Comparison of ENCODE assay signal across 14 cellular contexts in the genomic region with DNA sequence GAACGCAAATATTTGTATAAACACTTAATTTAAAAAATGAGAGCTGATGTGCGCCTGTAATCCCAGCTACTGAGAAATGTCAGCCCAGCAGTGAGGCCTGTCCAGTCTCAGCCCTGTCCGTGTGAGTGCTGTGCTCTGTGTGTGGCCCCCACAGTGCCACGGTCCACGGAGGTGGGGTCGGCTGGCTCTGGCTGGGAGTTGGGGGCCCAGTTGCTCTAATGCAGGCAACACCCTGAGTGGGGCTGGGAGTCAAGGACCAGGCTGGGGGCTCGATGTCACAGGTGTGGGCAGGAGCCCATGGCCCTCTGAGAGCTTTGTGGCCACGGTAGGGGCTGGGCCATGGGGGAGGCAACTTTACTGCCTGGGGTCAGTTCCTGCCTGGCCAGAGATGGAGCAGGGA. TPM values are rescaled to one million over a fixed set of nuclear protein-coding genes. Genes with fewer than 3 reads are reported as not detected.
A peak's percentile ranks its signal among the peaks of the same experiment; 100 is the strongest.
DNase-seq lines count a peak whose midpoint lies in the region; ATAC-seq, FAIRE-seq and TF ChIP-seq lines count a peak whose summit lies in the region.
"Had no signal": no experiment of that assay in that cellular context is flagged by ENCODE, and none has a peak within 500 bp of the region (broad histone marks: within the 10 kb centered on the region; RNA-seq: fewer than 3 reads in every experiment).

No MANE protein-coding gene starts in this region.

- H3K27ac Mint-ChIP-seq in CD8-positive, alpha-beta T cell: no peak overlapping the region

- no peak for TF ChIP-seq POLR2A in adrenal gland (IDR thresholded peaks at IDR 0.05)
- TF ChIP-seq POLR2A in H1 (IDR thresholded peaks at IDR 0.05; ENCODE audit: control extremely low read depth in 1 of 2, low read depth in 2 of 2, low read length in 2 of 2): no peak

- FAIRE-seq in H1 (lab: Jason Lieb, UNC): no peak
- FAIRE-seq: A549, GM19239 had no signal

- H4K8ac ChIP-seq in H1 (ENCODE audit: extremely low read depth, insufficient read depth, low read length): peak overlapping the region; percentile 25; the same call in 1 of the 2 replicates

- no peaks in the 10 kb centered on the region for H3K27me3 Mint-ChIP-seq in CD8-positive, alpha-beta T cell (ENCODE audit: low read depth)

- TF ChIP-seq RAD21 in H1 (IDR thresholded peaks at IDR 0.05 in 1 of 2, conservative IDR thresholded peaks at IDR 0.05 in 1 of 2; ENCODE audit: low read depth in 2 of 2, low read length in 2 of 2): no peak

- H3K4me1 ChIP-seq in right cardiac atrium (ENCODE audit: control insufficient read depth, insufficient read depth, low read length) (peaks cover 5% of the 10 kb centered on the region), adrenal gland (replicated peaks in 1 of 2) (peaks cover 28 to 40% of the 10 kb centered on the region in 2 donors), H1 (replicated peaks in 1 of 4; ENCODE audit: control insufficient read depth in 3 of 4, insufficient read depth in 4 of 4, low read length in 3 of 4) (no peaks in the 10 kb centered on the region)
- H3K4me1 ChIP-seq in CD8-positive, alpha-beta T cell (ENCODE audit: insufficient read depth, low read length): no peaks in the 10 kb centered on the region
- H3K4me1 ChIP-seq: A549 had no signal

- no peak for TF ChIP-seq CTCF in adrenal gland (IDR thresholded peaks at IDR 0.05)
- TF ChIP-seq CTCF in H1 (IDR thresholded peaks at IDR 0.05; ENCODE audit: control extremely low read depth in 1 of 3, insufficient read depth in 1 of 3, low read depth in 1 of 3, low read length in 3 of 3): no peak
- no peak for TF ChIP-seq CTCF in CD8-positive, alpha-beta T cell (IDR thresholded peaks at IDR 0.05)

- H3K4me3 Mint-ChIP-seq in CD8-positive, alpha-beta T cell: no peak overlapping the region

- POLR2A ChIA-PET in H1 (lab: Charles Lee; ENCODE audit: partially characterized antibody): interaction anchor here (0.6 kb wide), 2 partner anchors 27 to 34 kb away, joined by 3 to 4 read pairs; no protein-coding TSS in a partner anchor
- POLR2A ChIA-PET in CD8-positive, alpha-beta T cell (lab: Charles Lee): no interaction called here

- peaks cover 12% of the 10 kb centered on the region for H3K4me1 Mint-ChIP-seq in CD8-positive, alpha-beta T cell (ENCODE audit: low read depth)

- no peak for TF ChIP-seq EP300 in H1 (IDR thresholded peaks at IDR 0.05; ENCODE audit: borderline replicate concordance in 1 of 2, low read depth in 2 of 2, low read length in 2 of 2)

- H3K4ac ChIP-seq in H1 (replicated peaks; ENCODE audit: insufficient read length, low read depth, low read length): no peak overlapping the region

- no peak overlapping the region for H3K4me3 ChIP-seq in right cardiac atrium (ENCODE audit: low read length)
- no peak overlapping the region for H3K4me3 ChIP-seq in adrenal gland
- H3K4me3 ChIP-seq in H1 (ENCODE audit: extremely low read depth in 1 of 4, insufficient read depth in 2 of 4, low read depth in 3 of 4, low read length in 4 of 4): no peak overlapping the region
- no peak overlapping the region for H3K4me3 ChIP-seq in CD8-positive, alpha-beta T cell (ENCODE audit: low read depth, low read length)
- H3K4me3 ChIP-seq: A549, GM23248 had no signal

- peaks cover 25 to 49% of the 10 kb centered on the region in 2 experiments for H4K20me1 ChIP-seq in H1 (replicated peaks in 1 of 2; ENCODE audit: control insufficient read depth in 1 of 2, insufficient read depth in 2 of 2, low read length in 2 of 2)

- no peak overlapping the region for H2BK20ac ChIP-seq in H1 (ENCODE audit: low read length)

- no peaks in the 10 kb centered on the region for H3K27me3 ChIP-seq in right cardiac atrium (ENCODE audit: control insufficient read depth, insufficient read depth)
- no peaks in the 10 kb centered on the region for H3K27me3 ChIP-seq in adrenal gland
- no peaks in the 10 kb centered on the region for H3K27me3 ChIP-seq in H1 (replicated peaks in 1 of 4; ENCODE audit: control insufficient read depth in 3 of 4, extremely low read depth in 1 of 4, insufficient read depth in 3 of 4, low read length in 3 of 4)
- H3K27me3 ChIP-seq in CD8-positive, alpha-beta T cell (ENCODE audit: insufficient read depth, low read length): no peaks in the 10 kb centered on the region

- H3K18ac ChIP-seq in H1 (ENCODE audit: extremely low read depth, low read length): no peak overlapping the region

- CTCF ChIA-PET in H1 (lab: Charles Lee; ENCODE audit: partially characterized antibody): interaction anchor here (1.8 to 2.8 kb wide), 2 partner anchors 24 to 34 kb away, joined by 7 to 16 read pairs; no protein-coding TSS in a partner anchor
- CTCF ChIA-PET in CD8-positive, alpha-beta T cell (lab: Charles Lee): interaction anchor here (1.9 kb wide), 1 partner anchor 24 kb away, joined by 11 read pairs; no protein-coding TSS in a partner anchor

- H3K23me2 ChIP-seq in H1 (ENCODE audit: low read depth, low read length): no peaks in the 10 kb centered on the region

- H2AFZ ChIP-seq in H1 (ENCODE audit: low read length): no peak overlapping the region
- H2AFZ ChIP-seq: GM23248 had no signal

- peaks cover 1 to 80% of the 10 kb centered on the region in 2 experiments; a peak in 3 of 4 replicates for H3K79me2 ChIP-seq in H1 (ENCODE audit: control insufficient read depth in 1 of 2, insufficient read depth in 2 of 2, low read length in 2 of 2)

- H3K36me3 Mint-ChIP-seq in CD8-positive, alpha-beta T cell: peaks cover 27% of the 10 kb centered on the region

- H3K56ac ChIP-seq in H1 (replicated peaks; ENCODE audit: insufficient read length, low read depth, low read length): no peak overlapping the region

- H3K79me1 ChIP-seq in H1 (ENCODE audit: low read depth, low read length): peaks cover 37% of the 10 kb centered on the region

- H2BK5ac ChIP-seq in H1 (ENCODE audit: low read depth, low read length): no peak overlapping the region

- no peak for ATAC-seq in right cardiac atrium
- peak; percentile 9 for ATAC-seq in sciatic nerve
- ATAC-seq in GM21423 (IDR thresholded peaks at IDR 0.05; ENCODE audit: unreplicated experiment): no peak
- ATAC-seq in CD8-positive, alpha-beta T cell: no peak
- no peak for ATAC-seq in HG03097 (IDR thresholded peaks at IDR 0.05; ENCODE audit: low FRiP score, unreplicated experiment)
- ATAC-seq: A549 had no signal

- no peak overlapping the region for H3K23ac ChIP-seq in H1 (ENCODE audit: insufficient read length)

- H4K5ac ChIP-seq in H1 (ENCODE audit: insufficient read length, low read depth, low read length): no peak overlapping the region

- H3K4me2 ChIP-seq in H1 (ENCODE audit: insufficient read depth in 1 of 2, low read depth in 2 of 2, low read length in 2 of 2): no peak overlapping the region
- H3K4me2 ChIP-seq: A549 had no signal

- peak overlapping the region in 1 of 4 experiments; percentile 15; a peak in 1 of 7 replicates for H3K9ac ChIP-seq in H1 (replicated peaks in 1 of 4; ENCODE audit: extremely low read depth in 1 of 4, low read depth in 3 of 4, low read length in 3 of 4)
- H3K9ac ChIP-seq: GM23248 had no signal

- no peak overlapping the region for H2BK120ac ChIP-seq in H1 (replicated peaks; ENCODE audit: low read depth, low read length)

- H4K91ac ChIP-seq in H1 (replicated peaks; ENCODE audit: insufficient read length, low read length): no peak overlapping the region

- intact Hi-C loops in right cardiac atrium (cut with DNase I): no loop called here
- intact Hi-C loops in cardiac septum (cut with DNase I): no loop called here
- intact Hi-C loops in adrenal gland (cut with DNase I): no loop called here
- intact Hi-C loops in sciatic nerve (cut with DNase I): no loop called here
- intact Hi-C loops in CD8-positive, alpha-beta T cell (cut with DNase I, micrococcal nuclease): no loop called here

- H3K9me3 ChIP-seq in right cardiac atrium (ENCODE audit: control insufficient read depth, low read length) (no peaks in the 10 kb centered on the region), adrenal gland (replicated peaks in 1 of 3) (no peaks in the 10 kb centered on the region), H1 (ENCODE audit: insufficient read depth in 2 of 2, low read depth in 1 of 2, low read length in 1 of 2) (no peaks in the 10 kb centered on the region)
- no peaks in the 10 kb centered on the region for H3K9me3 ChIP-seq in CD8-positive, alpha-beta T cell (ENCODE audit: low read length)
- H3K9me3 ChIP-seq: A549 had no signal

- no peak overlapping the region for H2BK12ac ChIP-seq in H1 (ENCODE audit: low read depth, low read length)

- H3K14ac ChIP-seq in H1 (ENCODE audit: insufficient read length): no peak overlapping the region

- H3K36me3 ChIP-seq in adrenal gland (replicated peaks in 1 of 2): no peaks in the 10 kb centered on the region
- H3K36me3 ChIP-seq in H1 (ENCODE audit: control insufficient read depth in 2 of 4, insufficient read depth in 4 of 4, low read length in 3 of 4): peaks cover 0 to 9% (median 0%) of the 10 kb centered on the region in 4 experiments; a peak in 2 of 8 replicates
- H3K36me3 ChIP-seq in CD8-positive, alpha-beta T cell (ENCODE audit: insufficient read depth, low read length): no peaks in the 10 kb centered on the region

- H3K27ac ChIP-seq in right cardiac atrium (ENCODE audit: low read length) (no peak overlapping the region), adrenal gland (peak overlapping the region in 3 of 5 donors; percentile 46 to 57 (median 49)), H1 (ENCODE audit: low read depth, low read length) (no peak overlapping the region)
- no peak overlapping the region for H3K27ac ChIP-seq in CD8-positive, alpha-beta T cell (ENCODE audit: low read depth, low read length)
- H3K27ac ChIP-seq: A549, GM23248 had no signal

- peak in 2 of 3 donors; percentile 25 to 36 for DNase-seq in right cardiac atrium
- no peak for DNase-seq in cardiac septum (ENCODE audit: low spot score)
- no peak for DNase-seq in adrenal gland
- no peak for DNase-seq in H1 (ENCODE audit: low read depth in 1 of 2, low spot score in 2 of 2)
- no peak for DNase-seq in sciatic nerve (ENCODE audit: low spot score)
- no peak for DNase-seq in CD8-positive, alpha-beta T cell
- DNase-seq: DMS53, GF-D8, GM23248, H7 had no signal

- H2AK5ac ChIP-seq in H1 (ENCODE audit: low read depth, low read length): no peak overlapping the region

- WGBS in right cardiac atrium: 84% methylated on average over 8 of the region's 8 CpGs
- 78 to 88% (median 83%) methylated on average over 4 to 8 of the region's 8 CpGs for WGBS in adrenal gland, 4 donors
- 94% methylated on average over 8 of the region's 8 CpGs; no CpG with 5 or more reads in 1 of the 2 experiments for WGBS in H1 (ENCODE audit: extremely low coverage in 1 of 2, insufficient coverage in 1 of 2, insufficient read length in 1 of 2, insufficient replicate concordance in 2 of 2, low coverage in 1 of 2, low lambda C conversion rate in 2 of 2, missing lambda C conversion rate in 1 of 2), 2 experiments

- H2BK15ac ChIP-seq in H1 (ENCODE audit: low read length): no peak overlapping the region

- H3K9me3 Mint-ChIP-seq in CD8-positive, alpha-beta T cell: no peaks in the 10 kb centered on the region

RNA-seq across cellular contexts. Expression of gene PCGF3, which starts 12.8 kb away (rescaled TPM):
- total RNA-seq in right cardiac atrium (10 to 100 TPM; 25.0 to 28.6 (median 26.4) TPM), cardiac septum (24.3 TPM), adrenal gland (100 to 1,000 TPM in 2 of 8 donors, 10 to 100 TPM in 6; 49.4 to 145 (median 70.7) TPM), sciatic nerve (50.3 TPM)
- polyA plus RNA-seq in right cardiac atrium (30.1 TPM), adrenal gland (100 to 1,000 TPM in 1 of 3 donors, 10 to 100 TPM in 2; 26.4 to 178 (median 99.2) TPM), H1 (2011; rRNA removed) (52.7 and 67.4 TPM in 2 replicates)
- 49.7 and 52.9 TPM in 2 replicates for total RNA-seq in H1 (2021; fragmentation: NEBNext Ultra II Directional; extraction: Animal tissue kit (Norgen Biotek cat#: 25700))
- polyA plus RNA-seq in H1 (2011; cell fraction: cytosol; rRNA removed): 59.3 TPM
- 236 TPM for polyA plus RNA-seq in H1 (2011; cell fraction: nucleus; rRNA removed)
- 39.7 to 58.4 TPM (median 51.5 TPM) in 4 replicates for polyA plus RNA-seq in H1 (2012, experiment 1 of 2)
- 19.5 TPM for polyA plus RNA-seq in H1 (2012, experiment 2 of 2)
- 37.7 TPM for polyA plus RNA-seq in H1 (2013, experiment 1 of 2)
- 33.4 TPM for polyA plus RNA-seq in H1 (2013, experiment 2 of 2)
- polyA minus RNA-seq in H1 (2011; rRNA and poly(A)+ RNA removed): 41.1 and 51.6 TPM in 2 replicates
- polyA minus RNA-seq in H1 (2011; cell fraction: cytosol; rRNA and poly(A)+ RNA removed): 50.2 TPM
- 73.3 TPM for polyA minus RNA-seq in H1 (2011; cell fraction: nucleus; rRNA and poly(A)+ RNA removed)
- 10 to 100 TPM; 39.1 to 39.5 TPM for total RNA-seq in CD8-positive, alpha-beta T cell

RNA-seq across cellular contexts. Expression of gene SLC49A3, which starts 29.5 kb away (rescaled TPM):
- 10 to 100 TPM; 13.7 to 19.5 (median 16.9) TPM for total RNA-seq in right cardiac atrium
- 10.6 TPM for polyA plus RNA-seq in right cardiac atrium
- 12.1 TPM for total RNA-seq in cardiac septum
- 10 to 100 TPM in 3 of 8 donors, 1 to 10 TPM in 5; 2.4 to 15.0 (median 7.3) TPM for total RNA-seq in adrenal gland
- 10 to 100 TPM in 2 of 3 donors, 1 to 10 TPM in 1; 1.4 to 24.5 (median 11.1) TPM for polyA plus RNA-seq in adrenal gland
- 5.7 and 8.8 TPM in 2 replicates for total RNA-seq in H1 (2021; fragmentation: NEBNext Ultra II Directional; extraction: Animal tissue kit (Norgen Biotek cat#: 25700))
- polyA plus RNA-seq in H1 (2011; rRNA removed): 5.0 and 6.7 TPM in 2 replicates
- 5.4 TPM for polyA plus RNA-seq in H1 (2011; cell fraction: cytosol; rRNA removed)
- 16.0 TPM for polyA plus RNA-seq in H1 (2011; cell fraction: nucleus; rRNA removed)
- 2.3 to 6.0 TPM (median 5.7 TPM) in 4 replicates for polyA plus RNA-seq in H1 (2012, experiment 1 of 2)
- polyA plus RNA-seq in H1 (2012, experiment 2 of 2): 3.0 TPM
- 2.3 TPM for polyA plus RNA-seq in H1 (2013, experiment 1 of 2)
- 1.9 TPM for polyA plus RNA-seq in H1 (2013, experiment 2 of 2)
- 0.98 and 2.7 TPM in 2 replicates for polyA minus RNA-seq in H1 (2011; rRNA and poly(A)+ RNA removed)
- polyA minus RNA-seq in H1 (2011; cell fraction: cytosol; rRNA and poly(A)+ RNA removed): 2.9 TPM
- 9.7 TPM for polyA minus RNA-seq in H1 (2011; cell fraction: nucleus; rRNA and poly(A)+ RNA removed)
- total RNA-seq in sciatic nerve: 11.4 TPM
- under 1 TPM; 0.69 to 0.73 TPM for total RNA-seq in CD8-positive, alpha-beta T cell

RNA-seq across cellular contexts. Expression of gene MYL5, which starts 44.1 kb away (rescaled TPM):
- total RNA-seq in right cardiac atrium: 1 to 10 TPM; 4.0 to 6.0 (median 4.7) TPM
- 3.8 TPM for polyA plus RNA-seq in right cardiac atrium
- total RNA-seq in cardiac septum: 6.5 TPM
- 10 to 100 TPM in 7 of 8 donors, 1 to 10 TPM in 1; 5.9 to 31.7 (median 18.7) TPM for total RNA-seq in adrenal gland
- 10 to 100 TPM; 13.3 to 77.6 (median 64.4) TPM for polyA plus RNA-seq in adrenal gland
- 5.5 and 5.7 TPM in 2 replicates for total RNA-seq in H1 (2021; fragmentation: NEBNext Ultra II Directional; extraction: Animal tissue kit (Norgen Biotek cat#: 25700))
- 6.3 and 6.8 TPM in 2 replicates for polyA plus RNA-seq in H1 (2011; rRNA removed)
- polyA plus RNA-seq in H1 (2011; cell fraction: cytosol; rRNA removed): 7.7 TPM
- polyA plus RNA-seq in H1 (2011; cell fraction: nucleus; rRNA removed): 40.3 TPM
- polyA plus RNA-seq in H1 (2012, experiment 1 of 2): 11.6 to 13.5 TPM (median 12.6 TPM) in 4 replicates
- polyA plus RNA-seq in H1 (2012, experiment 2 of 2): 3.7 TPM
- polyA plus RNA-seq in H1 (2013, experiment 1 of 2): 4.6 TPM
- 3.5 TPM for polyA plus RNA-seq in H1 (2013, experiment 2 of 2)
- 2.5 and 6.8 TPM in 2 replicates for polyA minus RNA-seq in H1 (2011; rRNA and poly(A)+ RNA removed)
- polyA minus RNA-seq in H1 (2011; cell fraction: cytosol; rRNA and poly(A)+ RNA removed): 6.9 TPM
- 19.0 TPM for polyA minus RNA-seq in H1 (2011; cell fraction: nucleus; rRNA and poly(A)+ RNA removed)
- 14.6 TPM for total RNA-seq in sciatic nerve
- total RNA-seq in CD8-positive, alpha-beta T cell: 10 to 100 TPM; 27.2 to 28.7 TPM

RNA-seq across cellular contexts. Expression of gene ATP5ME, which starts 44.4 kb away (rescaled TPM):
- total RNA-seq in right cardiac atrium (100 to 1,000 TPM; 689 to 911 (median 734) TPM), cardiac septum (734 TPM), adrenal gland (100 to 1,000 TPM in 6 of 8 donors, 10 to 100 TPM in 2; 43.4 to 375 (median 296) TPM), sciatic nerve (174 TPM)
- polyA plus RNA-seq in right cardiac atrium (1,352 TPM), adrenal gland (1,000 to 10,000 TPM in 1 of 3 donors, 100 to 1,000 TPM in 2; 501 to 1,353 (median 885) TPM), H1 (2011; rRNA removed) (450 and 538 TPM in 2 replicates)
- total RNA-seq in H1 (2021; fragmentation: NEBNext Ultra II Directional; extraction: Animal tissue kit (Norgen Biotek cat#: 25700)): 375 and 413 TPM in 2 replicates
- polyA plus RNA-seq in H1 (2011; cell fraction: cytosol; rRNA removed): 736 TPM
- polyA plus RNA-seq in H1 (2011; cell fraction: nucleus; rRNA removed): 398 TPM
- 972 to 1,582 TPM (median 1,208 TPM) in 4 replicates for polyA plus RNA-seq in H1 (2012, experiment 1 of 2)
- polyA plus RNA-seq in H1 (2012, experiment 2 of 2): 606 TPM
- 1,182 TPM for polyA plus RNA-seq in H1 (2013, experiment 1 of 2)
- 1,303 TPM for polyA plus RNA-seq in H1 (2013, experiment 2 of 2)
- polyA minus RNA-seq in H1 (2011; rRNA and poly(A)+ RNA removed): 143 and 154 TPM in 2 replicates
- 98.1 TPM for polyA minus RNA-seq in H1 (2011; cell fraction: cytosol; rRNA and poly(A)+ RNA removed)
- polyA minus RNA-seq in H1 (2011; cell fraction: nucleus; rRNA and poly(A)+ RNA removed): 109 TPM
- 100 to 1,000 TPM; 113 to 114 TPM for total RNA-seq in CD8-positive, alpha-beta T cell

Comparison
In these comparisons a context has a peak if more than half of its experiments do, and no peak if none do; other contexts are left out.
1. DNase-seq: peak in right cardiac atrium (2 of 3); none in cardiac septum (single experiment), adrenal gland (0 of 7), H1 (0 of 2), sciatic nerve (single experiment) and CD8-positive, alpha-beta T cell (0 of 7).
2. H3K27ac ChIP-seq: peak in adrenal gland (3 of 5); none in right cardiac atrium (single experiment), H1 (single experiment) and CD8-positive, alpha-beta T cell (single experiment).